28 cellular contexts compared by ENCODE assay signal in genomic region chr2:134493797-134494196, GRCh38.
"Had no signal": no experiment of that assay in that cellular context is flagged by ENCODE, and none has a peak within 500 bp of the region (broad histone marks: within the 10 kb centered on the region; RNA-seq: fewer than 3 reads in every experiment).

No MANE protein-coding gene starts in this region.

- DNase-seq: activated CD4-positive, alpha-beta T cell treated with anti-CD3 and anti-CD28 coated beads, Interleukin-2, amount 10 ng/mL, durations not matched to agents 24 days and 14 days; activated CD4-positive, alpha-beta T cell treated with anti-CD3 and anti-CD28 coated beads, Interleukin-2, amount 50 U/mL, for 4 hours; activated CD8-positive, alpha-beta T cell treated with anti-CD3 and anti-CD28 coated beads for 36 hours; activated effector memory CD4-positive, alpha-beta T cell treated with anti-CD3 and anti-CD28 coated beads, Interleukin-2, amount 50 U/mL, for 16 hours; activated naive CD4-positive, alpha-beta T cell; activated naive CD4-positive, alpha-beta T cell treated with anti-CD3 and anti-CD28 coated beads, Interleukin-2, amount 50 U/mL, for 16 hours; activated naive CD8-positive, alpha-beta T cell treated with anti-CD3 and anti-CD28 coated beads for 36 hours; activated T-cell treated with anti-CD3 and anti-CD28 coated beads, Interleukin-2, amount 50 U/mL, for 1 hour; activated T-cell treated with anti-CD3 and anti-CD28 coated beads, Interleukin-2, amount 50 U/mL, for 72 hours; amygdala; Kasumi-1; KG1; MG63; MV-4-11; NCI-H1092 treated with DMSO at 0.1 percent for 48 hours; NCI-H1417; NCI-H146; NCI-H187; NCI-H2029 treated with DMSO at 0.1 percent for 48 hours; NCI-H2171 treated with DMSO at 0.1 percent for 48 hours; NCI-H2227 treated with DMSO at 0.1 percent for 48 hours; NCI-H524 treated with DMSO at 0.1 percent for 48 hours; OCI-M1; SHP77 treated with DMSO at 0.1 percent for 48 hours; SK-N-SH had no signal

- H3K27ac ChIP-seq: ascending aorta, SJSA1 had no signal

- ATAC-seq: activated CD8-positive, alpha-beta T cell treated with anti-CD3 and anti-CD28 coated beads for 36 hours; activated T-cell treated with anti-CD3 and anti-CD28 coated beads, Interleukin-2, amount 50 U/mL, for 72 hours; activated T-helper 17 cell treated with anti-CD3 and anti-CD28 coated beads, Interleukin-2, amount 50 U/mL, for 72 hours had no signal

- H3K36me3 ChIP-seq: ascending aorta, MG63, SJSA1 had no signal

- H3K9me3 ChIP-seq: ascending aorta, MG63, SJSA1, SK-N-SH had no signal

- H3K27me3 ChIP-seq: ascending aorta, MG63 had no signal

- H3K4me1 ChIP-seq: ascending aorta, SJSA1 had no signal

- H3K4me3 ChIP-seq: ascending aorta, MG63, SJSA1 had no signal
